ENCODE assay signal across 7 cellular contexts in the genomic region with DNA sequence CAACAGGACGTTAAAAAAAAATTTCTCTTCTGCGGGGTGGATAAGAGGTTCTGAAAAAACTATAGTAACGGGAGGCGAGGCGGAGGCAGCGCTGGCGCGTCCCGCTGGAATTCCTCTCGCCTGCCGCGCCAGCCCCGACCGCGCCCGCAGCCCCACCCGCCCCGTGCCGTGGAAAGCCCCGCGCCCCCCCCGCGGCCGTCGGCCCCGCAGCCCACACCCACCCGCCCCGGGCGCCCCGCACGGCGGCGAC. TPM values are rescaled to one million over a fixed set of nuclear protein-coding genes. Genes with fewer than 3 reads are reported as not detected.
DNase-seq lines count a peak whose midpoint lies in the region; ATAC-seq lines count a peak whose summit lies in the region.

No MANE protein-coding gene starts in this region.

- H3K9me3 ChIP-seq in thymus (ENCODE audit: control insufficient read depth): no peaks in the 10 kb centered on the region

- H3K4me3 Mint-ChIP-seq in activated naive CD8-positive, alpha-beta T cell treated with anti-CD3 and anti-CD28 coated beads, Interleukin-2, amount 50 U/mL, for 24 hours: peak overlapping the region; percentile 87

- peak; percentile 24 for ATAC-seq in GM19035 (IDR thresholded peaks at IDR 0.05; ENCODE audit: unreplicated experiment)
- peak; percentile 25 for ATAC-seq in HG03039 (IDR thresholded peaks at IDR 0.05; ENCODE audit: unreplicated experiment)
- ATAC-seq in activated naive CD8-positive, alpha-beta T cell treated with anti-CD3 and anti-CD28 coated beads, Interleukin-2, amount 50 U/mL, for 24 hours: no peak

- peaks cover 3% of the 10 kb centered on the region for H3K27me3 Mint-ChIP-seq in activated naive CD8-positive, alpha-beta T cell treated with anti-CD3 and anti-CD28 coated beads, Interleukin-2, amount 50 U/mL, for 24 hours

- H3K9me3 Mint-ChIP-seq in activated naive CD8-positive, alpha-beta T cell treated with anti-CD3 and anti-CD28 coated beads, Interleukin-2, amount 50 U/mL, for 24 hours: no peaks in the 10 kb centered on the region

- no peaks in the 10 kb centered on the region for H3K36me3 Mint-ChIP-seq in activated naive CD8-positive, alpha-beta T cell treated with anti-CD3 and anti-CD28 coated beads, Interleukin-2, amount 50 U/mL, for 24 hours (ENCODE audit: low read depth)

- no peak for DNase-seq in activated naive CD8-positive, alpha-beta T cell treated with anti-CD3 and anti-CD28 coated beads, Interleukin-2, amount 50 U/mL, for 24 hours
- DNase-seq in NCI-H2171 (lab: John Stamatoyannopoulos, UW): no peak
- no peak for DNase-seq in NCI-H187 treated with DMSO at 0.1 percent for 48 hours (lab: John Stamatoyannopoulos, UW)

- peaks cover 36% of the 10 kb centered on the region for H3K4me1 Mint-ChIP-seq in activated naive CD8-positive, alpha-beta T cell treated with anti-CD3 and anti-CD28 coated beads, Interleukin-2, amount 50 U/mL, for 24 hours

- WGBS in thymus: under 1% methylated on average over 33 of the region's 33 CpGs

- H3K27me3 ChIP-seq in layer of hippocampus (ENCODE audit: control insufficient read depth, insufficient read depth, low read length) (no peaks in the 10 kb centered on the region), thymus (ENCODE audit: control insufficient read depth, insufficient read depth) (no peaks in the 10 kb centered on the region)

- H3K27ac Mint-ChIP-seq in activated naive CD8-positive, alpha-beta T cell treated with anti-CD3 and anti-CD28 coated beads, Interleukin-2, amount 50 U/mL, for 24 hours: peak overlapping the region; percentile 83

- no peaks in the 10 kb centered on the region for H3K4me1 ChIP-seq in thymus (ENCODE audit: control insufficient read depth, insufficient read depth, low read length)

- no peaks in the 10 kb centered on the region for H3K36me3 ChIP-seq in thymus (ENCODE audit: control insufficient read depth, insufficient read depth)

- peak overlapping the region; percentile 93 for H3K4me3 ChIP-seq in thymus (ENCODE audit: low read length)

- peak overlapping the region; percentile 99 for H3K27ac ChIP-seq in layer of hippocampus (ENCODE audit: low read depth, low read length)
- peak overlapping the region; percentile 99 for H3K27ac ChIP-seq in thymus (ENCODE audit: low read depth)

RNA-seq across cellular contexts. Expression of gene QKI, which starts 0.5 kb away (rescaled TPM):
- polyA plus RNA-seq in thymus: 23.5 TPM
